In the genomic region with DNA sequence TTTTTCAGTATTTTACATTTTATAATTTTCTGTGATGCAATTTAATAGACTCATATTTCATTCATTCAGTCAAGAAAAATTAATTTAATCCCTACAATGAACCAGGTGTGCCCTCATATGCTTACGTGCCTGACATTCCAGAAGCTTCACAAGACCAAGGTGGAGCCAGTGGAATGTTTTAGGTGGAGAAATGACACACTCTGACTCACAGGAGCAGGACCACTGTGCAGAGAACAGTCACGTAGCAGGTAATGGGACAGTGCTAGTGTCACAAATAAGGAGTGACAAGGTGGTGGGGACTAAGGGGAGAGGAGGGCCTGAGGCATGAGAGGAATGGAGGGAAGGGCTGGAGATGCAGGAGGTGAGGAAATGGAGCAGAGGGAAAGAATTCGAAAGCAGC, we compare ENCODE assay signal across 1 cellular context.
A peak's percentile ranks its signal among the peaks of the same experiment; 100 is the strongest.
TF ChIP-seq lines count a peak whose summit lies in the region.

No MANE protein-coding gene starts in this region.

TF ChIP-seq in HepG2, 621 proteins besides CTCF, POLR2A, EP300 and RAD21:
- no peak for TF ChIP-seq NFE2 (CRISPR knock-in tag; IDR thresholded peaks at IDR 0.05)
- peak; percentile 32 for TF ChIP-seq TEAD3 (CRISPR knock-in tag; optimal IDR thresholded peaks at IDR 0.05; ENCODE audit: borderline replicate concordance)
- TF ChIP-seq FOSL2 (CRISPR knock-in tag; IDR thresholded peaks at IDR 0.05), result peak; percentile 9; the same call in 1 of the 2 replicates
- no peak for TF ChIP-seq CHCHD3 (CRISPR knock-in tag; IDR thresholded peaks at IDR 0.05)
TF ChIP-seq in HepG2: peak in this region for 2.
